ENCODE assay signal across 15 cellular contexts in genomic region chr4:26176621-26177121, GRCh38.
A peak's percentile ranks its signal among the peaks of the same experiment; 100 is the strongest.
DNase-seq lines count a peak whose midpoint lies in the region; ATAC-seq, FAIRE-seq and TF ChIP-seq lines count a peak whose summit lies in the region.
"Had no signal": no experiment of that assay in that cellular context is flagged by ENCODE, and none has a peak within 500 bp of the region (broad histone marks: within the 10 kb centered on the region; RNA-seq: fewer than 3 reads in every experiment).

No MANE protein-coding gene starts in this region.

- no peak overlapping the region for H3K4me2 ChIP-seq in Karpas-422 (ENCODE audit: low read depth, low read length, poor library complexity, severe bottlenecking)

- intact Hi-C loops in kidney (cut with DNase I), result no loop called here

- no peak overlapping the region for H3K4me3 Mint-ChIP-seq in mesothelial cell of epicardium
- H3K4me3 Mint-ChIP-seq: activated naive CD8-positive, alpha-beta T cell treated with anti-CD3 and anti-CD28 coated beads, Interleukin-2, amount 10 ng/mL, durations not matched to agents 7 days and 5 days; CD4-positive, CD25-positive, alpha-beta regulatory T cell; immature natural killer cell had no signal

- peaks cover 5% of the 10 kb centered on the region for H3K4me1 ChIP-seq in Karpas-422 (ENCODE audit: low read length)
- no peaks in the 10 kb centered on the region for H3K4me1 ChIP-seq in kidney (ENCODE audit: control insufficient read depth in 1 of 2, insufficient read depth in 1 of 2, low read depth in 1 of 2, low read length in 2 of 2)
- H3K4me1 ChIP-seq: gastrocnemius medialis had no signal

- H3K36me3 Mint-ChIP-seq in mesothelial cell of epicardium, result no peaks in the 10 kb centered on the region
- H3K36me3 Mint-ChIP-seq: CD4-positive, CD25-positive, alpha-beta regulatory T cell; immature natural killer cell had no signal

- DNase-seq in ELR (ENCODE audit: low read depth) (peak; percentile 62), Karpas-422 (peak; percentile 24), fibroblast of gingiva (ENCODE audit: low read depth) (peak; percentile 35), non-pigmented ciliary epithelial cell (ENCODE audit: low read depth) (peak; percentile 77), mesothelial cell of epicardium (ENCODE audit: low spot score in 2 of 2, unreplicated experiment in 2 of 2) (no peak), COR-L47 (lab: John Stamatoyannopoulos, UW) (no peak), kidney (no peak)
- DNase-seq: activated naive CD8-positive, alpha-beta T cell treated with anti-CD3 and anti-CD28 coated beads, Interleukin-2, amount 10 ng/mL, durations not matched to agents 7 days and 5 days; CD4-positive, CD25-positive, alpha-beta regulatory T cell; gastrocnemius medialis; immature natural killer cell; NCI-H510A; stimulated activated naive CD8-positive, alpha-beta T cell treated with anti-CD3 and anti-CD28 coated beads, Interleukin-15, Interleukin-2, amounts not matched to agents 100 U/mL and 50 U/mL, for 24 hours had no signal

- H3K4me3 ChIP-seq in Karpas-422 (ENCODE audit: low read length), result no peak overlapping the region
- no peak overlapping the region for H3K4me3 ChIP-seq in kidney (ENCODE audit: low read length in 2 of 2)
- H3K4me3 ChIP-seq: gastrocnemius medialis had no signal

- no peak for ATAC-seq in GM19324 (IDR thresholded peaks at IDR 0.05; ENCODE audit: low FRiP score, unreplicated experiment)
- ATAC-seq: gastrocnemius medialis; stimulated activated naive CD8-positive, alpha-beta T cell treated with anti-CD3 and anti-CD28 coated beads, Interleukin-15, Interleukin-2, amounts not matched to agents 100 U/mL and 50 U/mL, for 24 hours had no signal

- no peak for FAIRE-seq in kidney (lab: Jason Lieb, UNC)

- no peak overlapping the region for H2AFZ ChIP-seq in Karpas-422 (ENCODE audit: low read length)

- H3K27ac ChIP-seq in Karpas-422 (ENCODE audit: low read length), result no peak overlapping the region
- H3K27ac ChIP-seq in kidney (ENCODE audit: low read depth in 2 of 2, low read length in 2 of 2), result no peak overlapping the region
- H3K27ac ChIP-seq: gastrocnemius medialis, HL-60 had no signal

- no peaks in the 10 kb centered on the region for H3K27me3 ChIP-seq in Karpas-422 (ENCODE audit: low read length)

- H3K36me3 ChIP-seq in Karpas-422 (ENCODE audit: insufficient read depth, low read length), result no peaks in the 10 kb centered on the region
- no peaks in the 10 kb centered on the region for H3K36me3 ChIP-seq in kidney (ENCODE audit: control insufficient read depth in 1 of 2, insufficient read depth in 2 of 2, low read length in 2 of 2)
- H3K36me3 ChIP-seq: gastrocnemius medialis had no signal

- H3K9me3 Mint-ChIP-seq in mesothelial cell of epicardium, result peaks cover 9% of the 10 kb centered on the region
- H3K9me3 Mint-ChIP-seq: immature natural killer cell had no signal

- peaks cover 13% of the 10 kb centered on the region for H3K4me1 Mint-ChIP-seq in mesothelial cell of epicardium
- H3K4me1 Mint-ChIP-seq: immature natural killer cell had no signal

- no peaks in the 10 kb centered on the region for H3K27me3 Mint-ChIP-seq in mesothelial cell of epicardium (ENCODE audit: low read depth)

- no peaks in the 10 kb centered on the region for H4K20me1 ChIP-seq in Karpas-422 (ENCODE audit: insufficient read depth, low read depth, low read length)

- TF ChIP-seq CTCF in mesothelial cell of epicardium (IDR thresholded peaks at IDR 0.05; ENCODE audit: unreplicated experiment) (no peak), kidney (IDR thresholded peaks at IDR 0.05; ENCODE audit: borderline replicate concordance, extremely low read depth, insufficient read depth) (no peak)

- H3K27ac Mint-ChIP-seq in mesothelial cell of epicardium, result no peak overlapping the region
- H3K27ac Mint-ChIP-seq: activated naive CD8-positive, alpha-beta T cell treated with anti-CD3 and anti-CD28 coated beads, Interleukin-2, amount 10 ng/mL, durations not matched to agents 7 days and 5 days; immature natural killer cell had no signal

- H3K9me2 ChIP-seq in Karpas-422 (replicated peaks; ENCODE audit: insufficient read depth, low read length), result no peaks in the 10 kb centered on the region

- H3K9ac ChIP-seq in Karpas-422 (ENCODE audit: low read length) (no peak overlapping the region), kidney (ENCODE audit: low read length in 2 of 2) (no peak overlapping the region)

- no peaks in the 10 kb centered on the region for H3K79me2 ChIP-seq in Karpas-422 (ENCODE audit: low read length)

- no peaks in the 10 kb centered on the region for H3K9me3 ChIP-seq in Karpas-422 (ENCODE audit: low read length)
- H3K9me3 ChIP-seq in kidney (ENCODE audit: control insufficient read depth in 1 of 2, low read length in 2 of 2), result no peaks in the 10 kb centered on the region
- H3K9me3 ChIP-seq: gastrocnemius medialis had no signal

Comparison
In these comparisons a context has a peak if more than half of its experiments do, and no peak if none do; other contexts are left out.
1. DNase-seq: peak in ELR (single experiment), Karpas-422 (single experiment), fibroblast of gingiva (single experiment) and non-pigmented ciliary epithelial cell (single experiment); none in mesothelial cell of epicardium (0 of 2), COR-L47 (single experiment) and kidney (single experiment).